In genomic region chr3:153379516-153379915, GRCh38 we compare ENCODE assay signal across 18 cellular contexts.
"Had no signal": no experiment of that assay in that cellular context is flagged by ENCODE, and none has a peak within 500 bp of the region (broad histone marks: within the 10 kb centered on the region; RNA-seq: fewer than 3 reads in every experiment).

No MANE protein-coding gene starts in this region.

- H3K27ac Mint-ChIP-seq: activated CD4-positive, alpha-beta memory T cell treated with anti-CD3 and anti-CD28 coated beads, Interleukin-2, amount 10 ng/mL, durations not matched to agents 7 days and 5 days; activated naive CD8-positive, alpha-beta T cell treated with anti-CD3 and anti-CD28 coated beads for 36 hours; activated T-cell treated with anti-CD3 and anti-CD28 coated beads, Interleukin-2, amount 50 U/mL, for 72 hours; dendritic cell treated with granulocyte-macrophage colony-stimulating factor and Interleukin-4, amounts not matched to agents 40 ng/mL and 50 ng/mL, for 4 days; type B pancreatic cell had no signal

- H3K36me3 ChIP-seq: heart right ventricle, ovary, suprapubic skin had no signal

- H3K36me3 Mint-ChIP-seq: activated naive CD8-positive, alpha-beta T cell treated with anti-CD3 and anti-CD28 coated beads for 36 hours; type B pancreatic cell had no signal

- H3K4me1 Mint-ChIP-seq: activated CD4-positive, alpha-beta memory T cell treated with anti-CD3 and anti-CD28 coated beads, Interleukin-2, amount 10 ng/mL, durations not matched to agents 7 days and 5 days; activated naive CD8-positive, alpha-beta T cell treated with anti-CD3 and anti-CD28 coated beads for 36 hours had no signal

- DNase-seq: activated CD4-positive, alpha-beta memory T cell treated with anti-CD3 and anti-CD28 coated beads, Interleukin-2, amount 10 ng/mL, durations not matched to agents 7 days and 5 days; activated CD8-positive, alpha-beta memory T cell treated with anti-CD3 and anti-CD28 coated beads, Interleukin-2, amount 50 U/mL, for 4 hours; activated gamma-delta T cell treated with Interleukin-2 at 50 U/mL for 16 hours; activated naive CD8-positive, alpha-beta T cell treated with anti-CD3 and anti-CD28 coated beads for 36 hours; activated T-cell treated with anti-CD3 and anti-CD28 coated beads, Interleukin-2, amount 50 U/mL, for 72 hours; aorta; foreskin melanocyte; heart right ventricle; kidney; left ventricle myocardium superior; ovary; stimulated activated CD4-positive, alpha-beta T cell treated with anti-CD3 and anti-CD28 coated beads, Interleukin-2, amount 100 ng/mL, for 48 hours; stimulated activated naive CD4-positive, alpha-beta T cell treated with Interleukin-2 at 50 U/mL for 16 hours; T1000 had no signal

- H3K4me3 ChIP-seq: heart right ventricle, ovary, suprapubic skin had no signal

- ATAC-seq: activated T-cell treated with anti-CD3 and anti-CD28 coated beads, Interleukin-2, amount 50 U/mL, for 72 hours; heart right ventricle; left ventricle myocardium superior had no signal

- H3K4me3 Mint-ChIP-seq: activated CD4-positive, alpha-beta memory T cell treated with anti-CD3 and anti-CD28 coated beads, Interleukin-2, amount 10 ng/mL, durations not matched to agents 7 days and 5 days; activated naive CD8-positive, alpha-beta T cell treated with anti-CD3 and anti-CD28 coated beads for 36 hours; activated T-cell treated with anti-CD3 and anti-CD28 coated beads, Interleukin-2, amount 50 U/mL, for 72 hours; dendritic cell treated with granulocyte-macrophage colony-stimulating factor and Interleukin-4, amounts not matched to agents 40 ng/mL and 50 ng/mL, for 4 days; type B pancreatic cell had no signal

- H3K9me3 ChIP-seq: ovary, suprapubic skin had no signal

- H3K4me1 ChIP-seq: suprapubic skin had no signal

- H3K9me3 Mint-ChIP-seq: activated CD4-positive, alpha-beta memory T cell treated with anti-CD3 and anti-CD28 coated beads, Interleukin-2, amount 10 ng/mL, durations not matched to agents 7 days and 5 days; activated naive CD8-positive, alpha-beta T cell treated with anti-CD3 and anti-CD28 coated beads for 36 hours; activated T-cell treated with anti-CD3 and anti-CD28 coated beads, Interleukin-2, amount 50 U/mL, for 72 hours; dendritic cell treated with granulocyte-macrophage colony-stimulating factor and Interleukin-4, amounts not matched to agents 40 ng/mL and 50 ng/mL, for 4 days had no signal

- H3K27me3 ChIP-seq: heart right ventricle, ovary, suprapubic skin had no signal

- H3K27me3 Mint-ChIP-seq: activated CD4-positive, alpha-beta memory T cell treated with anti-CD3 and anti-CD28 coated beads, Interleukin-2, amount 10 ng/mL, durations not matched to agents 7 days and 5 days; activated naive CD8-positive, alpha-beta T cell treated with anti-CD3 and anti-CD28 coated beads for 36 hours; dendritic cell treated with granulocyte-macrophage colony-stimulating factor and Interleukin-4, amounts not matched to agents 40 ng/mL and 50 ng/mL, for 4 days; type B pancreatic cell had no signal

- H3K27ac ChIP-seq: heart right ventricle, ovary, suprapubic skin, VCaP had no signal
